In genomic region chr11:1998290-1998689, GRCh38 we compare ENCODE assay signal across 1 cellular context.
TF ChIP-seq lines count a peak whose summit lies in the region.

No MANE protein-coding gene starts in this region.

TF ChIP-seq in IMR-90, 13 proteins besides CTCF, POLR2A, EP300 and RAD21 (continued from another document):
- TF ChIP-seq USF2 (IDR thresholded peaks at IDR 0.05; ENCODE audit: low read depth, low read length) (no peak), MXI1 (IDR thresholded peaks at IDR 0.05; ENCODE audit: borderline replicate concordance, low read depth, low read length) (no peak), BHLHE40 (IDR thresholded peaks at IDR 0.05; ENCODE audit: low read depth, low read length) (no peak), NFE2L2 (IDR thresholded peaks at IDR 0.05; ENCODE audit: low read depth, low read length) (no peak), MAFK (IDR thresholded peaks at IDR 0.05; ENCODE audit: low read depth, low read length) (no peak), CEBPB (IDR thresholded peaks at IDR 0.05; ENCODE audit: low read depth, low read length) (no peak), CHD1 (IDR thresholded peaks at IDR 0.05; ENCODE audit: low read depth, low read length) (no peak), MAZ (IDR thresholded peaks at IDR 0.05; ENCODE audit: borderline replicate concordance, low read depth, low read length) (no peak), RFX5 (IDR thresholded peaks at IDR 0.05; ENCODE audit: low read depth, low read length) (no peak), SMC3 (IDR thresholded peaks at IDR 0.05; ENCODE audit: low read depth, low read length) (no peak), FOS (IDR thresholded peaks at IDR 0.05; ENCODE audit: low read depth, low read length) (no peak)
